ENCODE assay signal across 9 cellular contexts in genomic region chr16:53131050-53131362, GRCh38.
DNase-seq lines count a peak whose midpoint lies in the region; ATAC-seq and TF ChIP-seq lines count a peak whose summit lies in the region.
"Had no signal": no experiment of that assay in that cellular context is flagged by ENCODE, and none has a peak within 500 bp of the region (broad histone marks: within the 10 kb centered on the region; RNA-seq: fewer than 3 reads in every experiment).

No MANE protein-coding gene starts in this region.

- intact Hi-C loops in activated CD4-positive, alpha-beta T cell treated with anti-CD3 and anti-CD28 coated beads for 36 hours (cut with DNase I, micrococcal nuclease): loop anchor here (2.0 to 10.0 kb wide), 8 partner anchors 32 to 1798 kb away; partner anchors contain the start of genes FTO (in 1 of the 2), RBL2 (in 1 of the 2) and RPGRIP1L (in 1 of the 2)
- intact Hi-C loops in prostate gland (cut with DNase I): loop anchor here (2.0 to 5.0 kb wide), 3 partner anchors 32 to 371 kb away; partner anchors contain the start of gene AKTIP

- peaks cover 3% of the 10 kb centered on the region for H3K36me3 Mint-ChIP-seq in activated CD4-positive, alpha-beta T cell treated with anti-CD3 and anti-CD28 coated beads for 36 hours (ENCODE audit: low read depth)
- H3K36me3 Mint-ChIP-seq in effector memory CD8-positive, alpha-beta T cell (ENCODE audit: insufficient read depth): peaks cover 12% of the 10 kb centered on the region

- H3K9me3 Mint-ChIP-seq in activated CD4-positive, alpha-beta T cell treated with anti-CD3 and anti-CD28 coated beads for 36 hours (ENCODE audit: low read depth): no peaks in the 10 kb centered on the region
- no peaks in the 10 kb centered on the region for H3K9me3 Mint-ChIP-seq in effector memory CD8-positive, alpha-beta T cell
- H3K9me3 Mint-ChIP-seq: brain had no signal

- CTCF ChIA-PET in activated CD4-positive, alpha-beta T cell treated with anti-CD3 and anti-CD28 coated beads for 36 hours (lab: Charles Lee): no interaction called here

- POLR2A ChIA-PET in activated CD4-positive, alpha-beta T cell treated with anti-CD3 and anti-CD28 coated beads for 36 hours (lab: Charles Lee): no interaction called here

- DNase-seq in activated CD4-positive, alpha-beta T cell treated with anti-CD3 and anti-CD28 coated beads for 36 hours: no peak
- DNase-seq in activated CD4-positive, alpha-beta T cell treated with anti-CD3 and anti-CD28 coated beads for 1 hour: no peak
- no peak for DNase-seq in effector memory CD8-positive, alpha-beta T cell
- DNase-seq in prostate gland (ENCODE audit: low spot score): no peak
- no peak for DNase-seq in NCI-H1048 (lab: John Stamatoyannopoulos, UW)
- DNase-seq in NCI-H510A treated with DMSO at 0.1 percent for 48 hours (lab: John Stamatoyannopoulos, UW): no peak
- DNase-seq in NK-92 (lab: John Stamatoyannopoulos, UW; ENCODE audit: unreplicated experiment): no peak

- H3K27me3 ChIP-seq in HUES64 (ENCODE audit: insufficient read depth, low read length) (peaks cover 3% of the 10 kb centered on the region; the same call in 1 of the 2 replicates), prostate gland (replicated peaks; ENCODE audit: insufficient read depth) (no peaks in the 10 kb centered on the region)

- peak overlapping the region; percentile 98; the same call in 1 of the 2 replicates for H3K9ac ChIP-seq in HUES64 (ENCODE audit: low read depth, low read length)

- H3K27me3 Mint-ChIP-seq in activated CD4-positive, alpha-beta T cell treated with anti-CD3 and anti-CD28 coated beads for 36 hours: peaks cover 3% of the 10 kb centered on the region
- H3K27me3 Mint-ChIP-seq in effector memory CD8-positive, alpha-beta T cell: no peaks in the 10 kb centered on the region

- ATAC-seq in activated CD4-positive, alpha-beta T cell treated with anti-CD3 and anti-CD28 coated beads for 36 hours: peak; percentile 1
- peak; percentile 3 for ATAC-seq in effector memory CD8-positive, alpha-beta T cell (replicated peaks)

- peaks cover 21% of the 10 kb centered on the region for H3K4me1 Mint-ChIP-seq in activated CD4-positive, alpha-beta T cell treated with anti-CD3 and anti-CD28 coated beads for 36 hours
- H3K4me1 Mint-ChIP-seq in effector memory CD8-positive, alpha-beta T cell (ENCODE audit: low read depth in 2 of 2): peaks cover 15 to 21% of the 10 kb centered on the region in 2 donors

- TF ChIP-seq CTCF in prostate gland (IDR thresholded peaks at IDR 0.05): no peak

- no peaks in the 10 kb centered on the region for H3K36me3 ChIP-seq in HUES64 (ENCODE audit: insufficient read depth, low read length)
- no peaks in the 10 kb centered on the region for H3K36me3 ChIP-seq in prostate gland

- peak overlapping the region; percentile 54 for H3K4me3 Mint-ChIP-seq in activated CD4-positive, alpha-beta T cell treated with anti-CD3 and anti-CD28 coated beads for 36 hours
- peak overlapping the region; percentile 81 to 92 for H3K4me3 Mint-ChIP-seq in effector memory CD8-positive, alpha-beta T cell

- under 1% methylated on average over 37 of the region's 46 CpGs for WGBS in HUES64
- 0% methylated on average over 5 of the region's 46 CpGs for WGBS in prostate gland

- no peak overlapping the region for H3K27ac Mint-ChIP-seq in activated CD4-positive, alpha-beta T cell treated with anti-CD3 and anti-CD28 coated beads for 36 hours
- peak overlapping the region; percentile 52 to 55 for H3K27ac Mint-ChIP-seq in effector memory CD8-positive, alpha-beta T cell

- TF ChIP-seq POLR2A in prostate gland (IDR thresholded peaks at IDR 0.05): no peak

- no peaks in the 10 kb centered on the region for H3K9me3 ChIP-seq in HUES64 (ENCODE audit: insufficient read depth, low read depth, low read length)
- no peaks in the 10 kb centered on the region for H3K9me3 ChIP-seq in prostate gland

- peak overlapping the region; percentile 95 for H3K4me3 ChIP-seq in HUES64 (ENCODE audit: low read length)
- peak overlapping the region; percentile 83 to 86 for H3K4me3 ChIP-seq in prostate gland

- H3K4me1 ChIP-seq in HUES64 (ENCODE audit: insufficient read depth, low read length): peaks cover 23% of the 10 kb centered on the region
- H3K4me1 ChIP-seq in prostate gland (replicated peaks): no peaks in the 10 kb centered on the region

- H3K27ac ChIP-seq in HUES64 (ENCODE audit: low read depth, low read length): peak overlapping the region; percentile 99; the same call in 1 of the 2 replicates
- H3K27ac ChIP-seq in prostate gland: peak overlapping the region; percentile 93 to 94
